Comparison of ENCODE assay signal across 9 cellular contexts in the genomic region with DNA sequence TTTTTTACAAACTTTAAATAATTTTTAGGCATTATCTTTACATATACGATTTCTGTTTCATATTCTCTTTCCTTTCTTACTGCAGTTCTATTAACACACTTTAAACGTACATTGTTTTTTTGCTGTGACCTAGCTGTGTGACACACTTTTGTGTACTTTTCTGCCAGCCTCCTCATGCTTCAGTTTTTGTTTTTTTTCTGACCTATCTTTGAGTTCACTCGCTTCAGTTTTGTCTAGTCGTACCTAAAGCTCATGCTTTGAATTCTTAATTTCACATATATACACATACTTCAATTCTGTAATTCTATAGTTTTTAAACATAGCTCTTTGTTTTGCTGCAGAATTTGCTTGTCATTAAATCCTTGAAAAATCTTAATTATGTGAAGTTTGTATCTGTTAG.
A peak's percentile ranks its signal among the peaks of the same experiment; 100 is the strongest.
DNase-seq lines count a peak whose midpoint lies in the region; ATAC-seq and TF ChIP-seq lines count a peak whose summit lies in the region.
"Had no signal": no experiment of that assay in that cellular context is flagged by ENCODE, and none has a peak within 500 bp of the region (broad histone marks: within the 10 kb centered on the region; RNA-seq: fewer than 3 reads in every experiment).

No MANE protein-coding gene starts in this region.

- H3K4me3 Mint-ChIP-seq in mesothelial cell of epicardium: no peak overlapping the region

- peak overlapping the region in 9 of 12 donors; percentile 0 to 55 (median 36) for H3K4me3 ChIP-seq in heart left ventricle
- peak overlapping the region in 3 of 4 donors; percentile 5 to 47 (median 18) for H3K4me3 ChIP-seq in adrenal gland
- peak overlapping the region in 2 of 4 donors; percentile 28 to 35 for H3K4me3 ChIP-seq in transverse colon

- no peak for TF ChIP-seq EP300 in transverse colon (IDR thresholded peaks at IDR 0.05; ENCODE audit: low read depth)

- peak overlapping the region; percentile 71 for H3K27ac Mint-ChIP-seq in mesothelial cell of epicardium

- TF ChIP-seq POLR2A in heart left ventricle (IDR thresholded peaks at IDR 0.05) (no peak), adrenal gland (IDR thresholded peaks at IDR 0.05) (no peak), transverse colon (IDR thresholded peaks at IDR 0.05) (no peak)

- H3K36me3 ChIP-seq in heart left ventricle (peaks cover 0 to 6% (median under 1%) of the 10 kb centered on the region in 9 donors), adrenal gland (replicated peaks in 1 of 2) (no peaks in the 10 kb centered on the region), transverse colon (no peaks in the 10 kb centered on the region)

- DNase-seq in heart left ventricle (no peak), left cardiac atrium (no peak), adrenal gland (no peak), mesothelial cell of epicardium (ENCODE audit: low spot score in 2 of 2, unreplicated experiment in 2 of 2) (no peak), transverse colon (no peak), DMS153 (lab: John Stamatoyannopoulos, UW) (no peak), amygdala (lab: John Stamatoyannopoulos, UW) (no peak)
- DNase-seq: glutamatergic neuron had no signal

- peak overlapping the region in 11 of 12 donors; percentile 51 to 82 (median 66) for H3K27ac ChIP-seq in heart left ventricle
- H3K27ac ChIP-seq in adrenal gland: peak overlapping the region in 3 of 5 donors; percentile 64 to 75 (median 74)
- peak overlapping the region; percentile 45 to 82 (median 74) for H3K27ac ChIP-seq in transverse colon

- 43 to 58% (median 50%) methylated on average over 4 of the region's 4 CpGs for WGBS in heart left ventricle, 4 donors
- WGBS in adrenal gland, 4 donors: 11 to 19% (median 14%) methylated on average over 4 of the region's 4 CpGs
- 16 to 25% methylated on average over 4 of the region's 4 CpGs for WGBS in transverse colon (ENCODE audit: low coverage in 1 of 2), 2 donors

- H3K4me1 ChIP-seq in heart left ventricle: peaks cover 0 to 30% (median 0%) of the 10 kb centered on the region in 12 donors
- peaks cover 5 to 29% of the 10 kb centered on the region in 2 donors for H3K4me1 ChIP-seq in adrenal gland (replicated peaks in 1 of 2)
- H3K4me1 ChIP-seq in transverse colon: peaks cover 0 to 31% (median 10%) of the 10 kb centered on the region in 4 donors

- H3K4me1 Mint-ChIP-seq in mesothelial cell of epicardium: peaks cover 36% of the 10 kb centered on the region

- intact Hi-C loops in heart left ventricle (cut with DNase I): loop anchor here in 1 of 10 donors (10.0 kb wide), 1 partner anchor 278 kb away; a partner anchor contains a TSS
- intact Hi-C loops in left cardiac atrium (cut with DNase I): no loop called here
- intact Hi-C loops in adrenal gland (cut with DNase I): no loop called here
- intact Hi-C loops in transverse colon (cut with DNase I; ENCODE audit: low total_unique reads): no loop called here

- H3K9me3 ChIP-seq in heart left ventricle (no peaks in the 10 kb centered on the region), adrenal gland (replicated peaks in 1 of 3) (peaks cover 0 to 7% (median 0%) of the 10 kb centered on the region in 3 donors), transverse colon (no peaks in the 10 kb centered on the region)

- no peaks in the 10 kb centered on the region for H3K9me3 Mint-ChIP-seq in mesothelial cell of epicardium

- peaks cover 15% of the 10 kb centered on the region for H3K36me3 Mint-ChIP-seq in mesothelial cell of epicardium

- H3K27me3 ChIP-seq in heart left ventricle: no peaks in the 10 kb centered on the region
- no peaks in the 10 kb centered on the region for H3K27me3 ChIP-seq in adrenal gland
- no peaks in the 10 kb centered on the region for H3K27me3 ChIP-seq in transverse colon

- H3K27me3 Mint-ChIP-seq in mesothelial cell of epicardium (ENCODE audit: low read depth): no peaks in the 10 kb centered on the region

- no peak for TF ChIP-seq CTCF in heart left ventricle (IDR thresholded peaks at IDR 0.05)
- no peak for TF ChIP-seq CTCF in adrenal gland (IDR thresholded peaks at IDR 0.05)
- no peak for TF ChIP-seq CTCF in mesothelial cell of epicardium (IDR thresholded peaks at IDR 0.05; ENCODE audit: unreplicated experiment)
- no peak for TF ChIP-seq CTCF in transverse colon (IDR thresholded peaks at IDR 0.05)

- in situ Hi-C loops in transverse colon (cut with MboI; ENCODE audit: low pct_ligation_motif_present in 1 of 4, low pct_unique_long_range_greater_than_20kb in 1 of 4, low sequenced_read_pairs in 3 of 4): no loop called here

- no peak for ATAC-seq in heart left ventricle
- no peak for ATAC-seq in left cardiac atrium
- ATAC-seq in GM19395 (IDR thresholded peaks at IDR 0.05; ENCODE audit: unreplicated experiment): no peak
